ENCODE assay signal across 8 cellular contexts in genomic region chr22:40345271-40345670, GRCh38. TPM values are rescaled to one million over a fixed set of nuclear protein-coding genes. Genes with fewer than 3 reads are reported as not detected.
DNase-seq lines count a peak whose midpoint lies in the region; ATAC-seq, FAIRE-seq and TF ChIP-seq lines count a peak whose summit lies in the region.

No MANE protein-coding gene starts in this region.

- H4K20me1 ChIP-seq in osteoblast (ENCODE audit: insufficient read depth, low read length), result peaks cover 17% of the 10 kb centered on the region

- H3K27me3 Mint-ChIP-seq in chondrocyte (ENCODE audit: low read depth), result no peaks in the 10 kb centered on the region

- peaks cover 18% of the 10 kb centered on the region for H3K4me1 Mint-ChIP-seq in chondrocyte (ENCODE audit: low read depth)

- TF ChIP-seq CTCF in chondrocyte (IDR thresholded peaks at IDR 0.05) (no peak), osteoblast (IDR thresholded peaks at IDR 0.05; ENCODE audit: extremely low read depth, low read depth, low read length) (no peak)

- no peak for TF ChIP-seq POLR2A in GM12891 (IDR thresholded peaks at IDR 0.05; ENCODE audit: low read depth, low read length)

- H3K4me2 ChIP-seq in osteoblast (ENCODE audit: insufficient read depth, low read length), result peak overlapping the region; percentile 93

- peak overlapping the region; percentile 93 for H3K27ac Mint-ChIP-seq in chondrocyte (ENCODE audit: unreplicated experiment)

- H3K4me3 Mint-ChIP-seq in chondrocyte (ENCODE audit: unreplicated experiment), result peak overlapping the region; percentile 93

- DNase-seq in GM12891 (ENCODE audit: insufficient read length, low spot score) (no peak), RPMI8226 (peak; percentile 40), chondrocyte (ENCODE audit: low spot score) (no peak), osteoblast (ENCODE audit: insufficient read length, low spot score, missing footprints) (no peak), NCI-H1694 (lab: John Stamatoyannopoulos, UW) (no peak)

- no peaks in the 10 kb centered on the region for H3K9me3 ChIP-seq in osteoblast (ENCODE audit: low read depth, low read length)

- H3K79me2 ChIP-seq in osteoblast (ENCODE audit: insufficient read depth, low read length), result peaks cover 37% of the 10 kb centered on the region

- H3K4me3 ChIP-seq in osteoblast (ENCODE audit: insufficient read depth, low read length), result peak overlapping the region; percentile 96

- FAIRE-seq in GM12891 (lab: Jason Lieb, UNC), result peak; percentile 40

- H3K4me1 ChIP-seq in osteoblast (ENCODE audit: insufficient read depth, low read length), result peaks cover 14% of the 10 kb centered on the region

- peaks cover 3% of the 10 kb centered on the region for H3K36me3 Mint-ChIP-seq in chondrocyte (ENCODE audit: low read depth)

- H2AFZ ChIP-seq in osteoblast (ENCODE audit: low read length), result no peak overlapping the region

- H3K27ac ChIP-seq in osteoblast (ENCODE audit: low read depth, low read length), result no peak overlapping the region

- H3K36me3 ChIP-seq in osteoblast (ENCODE audit: insufficient read depth, low read length), result peaks cover 19% of the 10 kb centered on the region

- ATAC-seq in HG02938 (IDR thresholded peaks at IDR 0.05; ENCODE audit: unreplicated experiment) (no peak), GM18511 (IDR thresholded peaks at IDR 0.05; ENCODE audit: unreplicated experiment) (no peak), HG02798 (IDR thresholded peaks at IDR 0.05; ENCODE audit: poor library complexity, unreplicated experiment) (no peak)

- no peaks in the 10 kb centered on the region for H3K9me3 Mint-ChIP-seq in chondrocyte (ENCODE audit: low read depth)

- no peaks in the 10 kb centered on the region for H3K27me3 ChIP-seq in osteoblast (ENCODE audit: insufficient read depth, low read length)

TF ChIP-seq in GM12891, 5 proteins besides CTCF, POLR2A, EP300 and RAD21:
- no peak for TF ChIP-seq POU2F2 (IDR thresholded peaks at IDR 0.05; ENCODE audit: low read depth, low read length)
- no peak for TF ChIP-seq PAX5 (IDR thresholded peaks at IDR 0.05; ENCODE audit: insufficient read depth, low read length, severe bottlenecking)

RNA-seq across cellular contexts. Expression of gene ADSL, which starts 1.0 kb away (rescaled TPM):
- polyA plus RNA-seq in GM12891 (2012; ENCODE audit: low read depth, missing spikeins), result 108 TPM
- total RNA-seq in chondrocyte, result 56.3 to 62.2 TPM (median 58.1 TPM) in 3 replicates
- total RNA-seq in osteoblast, result 120 and 155 TPM in 2 replicates

RNA-seq across cellular contexts. Expression of gene SGSM3, which starts 25.1 kb away (rescaled TPM):
- 48.9 TPM for polyA plus RNA-seq in GM12891 (2012; ENCODE audit: low read depth, missing spikeins)
- total RNA-seq in chondrocyte (59.5 to 80.3 TPM (median 66.7 TPM) in 3 replicates), osteoblast (31.2 and 35.5 TPM in 2 replicates)
